Comparison of ENCODE assay signal across 23 cellular contexts in the genomic region with DNA sequence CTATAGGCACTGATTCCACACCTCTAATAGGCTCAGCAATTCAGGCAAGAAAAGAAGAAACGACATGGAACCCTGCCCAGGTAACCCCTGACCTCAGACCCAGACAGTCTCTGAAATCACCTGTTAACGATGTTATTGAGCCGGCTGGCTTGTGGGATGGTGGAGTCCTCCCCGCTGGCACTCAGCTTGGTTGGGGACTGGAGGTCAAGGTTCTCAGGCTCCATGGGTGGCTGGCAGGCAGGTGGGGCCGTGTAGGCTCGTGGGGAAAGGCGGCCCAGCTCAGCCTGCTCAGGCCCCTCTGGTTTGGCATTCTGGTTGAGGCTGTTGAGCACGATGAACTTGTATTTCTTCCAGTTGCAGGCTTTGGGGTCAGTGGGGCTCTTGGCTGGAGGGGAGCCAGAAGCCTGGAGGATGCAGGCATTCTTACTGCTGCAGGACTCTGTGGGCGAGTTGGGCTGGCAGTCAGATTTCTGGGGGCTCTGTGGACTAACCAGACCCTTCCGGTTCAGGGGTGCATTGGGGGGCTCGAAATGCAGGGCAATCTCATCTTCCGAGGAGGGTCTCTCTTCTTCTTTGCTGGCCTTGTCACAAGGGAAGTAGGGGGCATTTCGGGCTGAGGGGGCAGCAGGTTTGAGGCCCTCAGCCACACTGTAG. TPM values are rescaled to one million over a fixed set of nuclear protein-coding genes. Genes with fewer than 3 reads are reported as not detected.
DNase-seq lines count a peak whose midpoint lies in the region; ATAC-seq and TF ChIP-seq lines count a peak whose summit lies in the region.
"Had no signal": no experiment of that assay in that cellular context is flagged by ENCODE, and none has a peak within 500 bp of the region (broad histone marks: within the 10 kb centered on the region; RNA-seq: fewer than 3 reads in every experiment).

No MANE protein-coding gene starts in this region.

- TF ChIP-seq EP300 in gastroesophageal sphincter (IDR thresholded peaks at IDR 0.05): no peak

- H3K79me1 ChIP-seq in IMR-90 (ENCODE audit: low read depth in 1 of 2, low read length in 2 of 2): peaks cover 23 to 26% of the 10 kb centered on the region in 2 experiments

- no peaks in the 10 kb centered on the region for H3K9me3 Mint-ChIP-seq in activated T-cell treated with anti-CD3 and anti-CD28 coated beads, Interleukin-2, amount 50 U/mL, for 24 hours
- H3K9me3 Mint-ChIP-seq: CD8-positive, alpha-beta memory T cell; H9; IgD-negative memory B cell had no signal

- H2BK20ac ChIP-seq in IMR-90 (ENCODE audit: low read depth, low read length): no peak overlapping the region

- BruUV-seq in IMR-90 (replicated peaks; lab: Mats Ljungman, UMichigan) (TSS peak; percentile 88), PC-9 (replicated peaks; lab: Mats Ljungman, UMichigan) (TSS peak; percentile 1)

- H3K9ac ChIP-seq in IMR-90 (ENCODE audit: low read depth, low read length): no peak overlapping the region

- DNase-seq in IMR-90: no peak
- no peak for DNase-seq in PC-9
- peak in 1 of 2 donors; percentile 25 for DNase-seq in gastrocnemius medialis
- DNase-seq in SW 1271 (lab: John Stamatoyannopoulos, UW): no peak
- DNase-seq in NCI-H187 (lab: John Stamatoyannopoulos, UW): no peak
- no peak for DNase-seq in activated T-cell treated with anti-CD3 and anti-CD28 coated beads, Interleukin-2, amount 50 U/mL, for 24 hours
- DNase-seq: C1 segment of cervical spinal cord; CD8-positive, alpha-beta memory T cell; H9; Kasumi-1; MM.1S; NCI-H1092 treated with DMSO at 0.1 percent for 48 hours; NCI-H2081 treated with DMSO at 0.1 percent for 48 hours; NCI-H748 treated with DMSO at 0.1 percent for 48 hours; NK-92 treated with Interleukin-12 subunit alpha and Interleukin-12 subunit beta, amount 100 ng/mL, for 24 hours; OCI-M1; RPMI8226; SJCRH30 had no signal

- no peak overlapping the region for H2AK5ac ChIP-seq in IMR-90 (ENCODE audit: low read depth, low read length)

- peaks cover 79% of the 10 kb centered on the region for H3K36me3 ChIP-seq in IMR-90 (ENCODE audit: control insufficient read depth, insufficient read depth, low read length)
- peaks cover 93% of the 10 kb centered on the region for H3K36me3 ChIP-seq in PC-9 (ENCODE audit: low read depth)
- H3K36me3 ChIP-seq in gastroesophageal sphincter: peaks cover 10 to 100% of the 10 kb centered on the region in 2 donors
- peaks cover 19 to 100% of the 10 kb centered on the region in 2 donors for H3K36me3 ChIP-seq in gastrocnemius medialis
- H3K36me3 ChIP-seq: SJCRH30 had no signal

- H3K9me2 ChIP-seq in PC-9 (ENCODE audit: insufficient read depth): no peaks in the 10 kb centered on the region

- H2AFZ ChIP-seq in IMR-90 (replicated peaks; ENCODE audit: low read length, poor library complexity): no peak overlapping the region
- H2AFZ ChIP-seq in PC-9: no peak overlapping the region

- peaks cover 98% of the 10 kb centered on the region for H3K36me3 Mint-ChIP-seq in activated T-cell treated with anti-CD3 and anti-CD28 coated beads, Interleukin-2, amount 50 U/mL, for 24 hours (ENCODE audit: low read depth)

- TF ChIP-seq CTCF in IMR-90 (conservative IDR thresholded peaks at IDR 0.05; ENCODE audit: low read depth, low read length): no peak
- no peak for TF ChIP-seq CTCF in PC-9 (conservative IDR thresholded peaks at IDR 0.05)
- no peak for TF ChIP-seq CTCF in gastroesophageal sphincter (IDR thresholded peaks at IDR 0.05)
- TF ChIP-seq CTCF in gastrocnemius medialis (IDR thresholded peaks at IDR 0.05 in 4 of 5, conservative IDR thresholded peaks at IDR 0.05 in 1 of 5): no peak

- no peaks in the 10 kb centered on the region for H3K4me1 Mint-ChIP-seq in activated T-cell treated with anti-CD3 and anti-CD28 coated beads, Interleukin-2, amount 50 U/mL, for 24 hours (ENCODE audit: low read depth)
- H3K4me1 Mint-ChIP-seq: CD8-positive, alpha-beta memory T cell; H9; IgD-negative memory B cell had no signal

- no peak overlapping the region for H3K23ac ChIP-seq in IMR-90 (ENCODE audit: low read depth, low read length)

- H3K79me2 ChIP-seq in PC-9 (ENCODE audit: low read depth): peaks cover 17% of the 10 kb centered on the region

- H4K20me1 ChIP-seq in IMR-90 (ENCODE audit: insufficient read depth, low read length) (peaks cover 11% of the 10 kb centered on the region), PC-9 (ENCODE audit: insufficient read depth) (peaks cover 18% of the 10 kb centered on the region)

- no peak overlapping the region for H2AK9ac ChIP-seq in IMR-90 (replicated peaks; ENCODE audit: low read depth, low read length, poor library complexity)

- POLR2A ChIA-PET in IMR-90 (lab: Charles Lee; ENCODE audit: unreplicated experiment) (no interaction called here), PC-9 (lab: Charles Lee; ENCODE audit: unreplicated experiment) (no interaction called here)

- no peak overlapping the region for H3K27ac Mint-ChIP-seq in activated T-cell treated with anti-CD3 and anti-CD28 coated beads, Interleukin-2, amount 50 U/mL, for 24 hours
- H3K27ac Mint-ChIP-seq: IgD-negative memory B cell had no signal

- dilution Hi-C loops in IMR-90 (cut with HindIII; ENCODE audit: low sequenced_read_pairs, unreplicated experiment): loop anchor here (25.0 kb wide), 1 partner anchor 583 kb away; no protein-coding TSS in a partner anchor

- CTCF ChIA-PET in IMR-90 (lab: Yijun Ruan, JAX) (no interaction called here), PC-9 (lab: Charles Lee) (no interaction called here)

- H3K4me1 ChIP-seq in IMR-90 (ENCODE audit: control insufficient read depth, insufficient read depth, low read length): no peaks in the 10 kb centered on the region
- H3K4me1 ChIP-seq in PC-9 (replicated peaks; ENCODE audit: insufficient read depth): no peaks in the 10 kb centered on the region
- H3K4me1 ChIP-seq in gastroesophageal sphincter: peaks cover 0 to 16% (median 0%) of the 10 kb centered on the region in 3 donors
- H3K4me1 ChIP-seq in gastrocnemius medialis: peaks cover 26 to 53% of the 10 kb centered on the region in 2 donors
- H3K4me1 ChIP-seq: SJCRH30 had no signal

- no peaks in the 10 kb centered on the region for H3K27me3 Mint-ChIP-seq in activated T-cell treated with anti-CD3 and anti-CD28 coated beads, Interleukin-2, amount 50 U/mL, for 24 hours
- H3K27me3 Mint-ChIP-seq: CD8-positive, alpha-beta memory T cell; IgD-negative memory B cell had no signal

- no peak overlapping the region for H3K4me3 Mint-ChIP-seq in activated T-cell treated with anti-CD3 and anti-CD28 coated beads, Interleukin-2, amount 50 U/mL, for 24 hours
- H3K4me3 Mint-ChIP-seq: CD8-positive, alpha-beta memory T cell; H9 had no signal

- intact Hi-C loops in IMR-90 (cut with micrococcal nuclease): no loop called here
- intact Hi-C loops in PC-9 (cut with micrococcal nuclease; ENCODE audit: unreplicated experiment): no loop called here
- intact Hi-C loops in gastrocnemius medialis (cut with DNase I; ENCODE audit: low total_unique reads): no loop called here

- no peak overlapping the region for H4K5ac ChIP-seq in IMR-90 (ENCODE audit: low read depth, low read length)

- H3K9me3 ChIP-seq in IMR-90 (ENCODE audit: control insufficient read depth, insufficient read depth, low read length) (no peaks in the 10 kb centered on the region), PC-9 (ENCODE audit: insufficient read depth, low read depth) (no peaks in the 10 kb centered on the region), gastroesophageal sphincter (no peaks in the 10 kb centered on the region), gastrocnemius medialis (no peaks in the 10 kb centered on the region)
- H3K9me3 ChIP-seq: SJCRH30 had no signal

- WGBS in IMR-90 (ENCODE audit: extremely low coverage in 2 of 2, insufficient read length in 1 of 2), 2 experiments: 87% methylated on average over 5 of the region's 13 CpGs; no CpG with 5 or more reads in 1 of the 2 experiments
- 93 to 100% methylated on average over 1 to 2 of the region's 13 CpGs for WGBS in gastroesophageal sphincter (ENCODE audit: low coverage in 1 of 2), 2 donors

- no peak overlapping the region for H3K4me3 ChIP-seq in IMR-90 (ENCODE audit: insufficient read depth, low read depth, low read length)
- no peak overlapping the region for H3K4me3 ChIP-seq in PC-9
- no peak overlapping the region for H3K4me3 ChIP-seq in gastroesophageal sphincter
- H3K4me3 ChIP-seq in gastrocnemius medialis: no peak overlapping the region
- H3K4me3 ChIP-seq: SJCRH30 had no signal

- H3K27me3 ChIP-seq in IMR-90 (ENCODE audit: control insufficient read depth, insufficient read depth, low read length): no peaks in the 10 kb centered on the region
- no peaks in the 10 kb centered on the region for H3K27me3 ChIP-seq in PC-9 (ENCODE audit: insufficient read depth, low read depth)
- no peaks in the 10 kb centered on the region for H3K27me3 ChIP-seq in gastroesophageal sphincter
- no peaks in the 10 kb centered on the region for H3K27me3 ChIP-seq in gastrocnemius medialis
- H3K27me3 ChIP-seq: SJCRH30 had no signal

- no peak overlapping the region for H3K4me2 ChIP-seq in IMR-90 (ENCODE audit: low read depth, low read length)
- no peak overlapping the region for H3K4me2 ChIP-seq in PC-9

- H2BK120ac ChIP-seq in IMR-90 (ENCODE audit: low read depth, low read length): no peak overlapping the region

- peaks cover 10% of the 10 kb centered on the region for H3K9me1 ChIP-seq in IMR-90 (ENCODE audit: insufficient read depth, low read length)

- TF ChIP-seq RAD21 in IMR-90 (IDR thresholded peaks at IDR 0.05; ENCODE audit: low read length): no peak

- H4K8ac ChIP-seq in IMR-90 (ENCODE audit: low read depth in 2 of 2, low read length in 2 of 2): no peak overlapping the region

- no peak overlapping the region for H4K91ac ChIP-seq in IMR-90 (ENCODE audit: insufficient read depth, low read depth, low read length)

- H3K18ac ChIP-seq in IMR-90 (ENCODE audit: low read depth, low read length): no peak overlapping the region

- H3F3A ChIP-seq in PC-9 (ENCODE audit: insufficient read depth, low read depth): peaks cover 11% of the 10 kb centered on the region; the same call in 1 of the 2 replicates

- no peak overlapping the region for H3K4ac ChIP-seq in IMR-90 (ENCODE audit: low read depth, low read length)

- H2BK15ac ChIP-seq in IMR-90 (ENCODE audit: low read depth, low read length): no peak overlapping the region

- H2BK5ac ChIP-seq in IMR-90 (ENCODE audit: low read depth, low read length, poor library complexity, severe bottlenecking): no peak overlapping the region

- H3K27ac ChIP-seq in IMR-90 (ENCODE audit: insufficient read depth, low read length) (no peak overlapping the region), PC-9 (no peak overlapping the region), gastroesophageal sphincter (no peak overlapping the region), gastrocnemius medialis (peak overlapping the region; percentile 73 to 100 (median 96))
- H3K27ac ChIP-seq: HL-60, SJCRH30 had no signal

- no peak overlapping the region for H3K56ac ChIP-seq in IMR-90 (ENCODE audit: extremely low read depth, insufficient read depth, low read length)

- in situ Hi-C loops in IMR-90 (cut with MboI; ENCODE audit: low sequenced_read_pairs): loop anchor here (25.0 kb wide), 4 partner anchors 683 to 1033 kb away; no protein-coding TSS in a partner anchor
- in situ Hi-C loops in gastrocnemius medialis (cut with MboI; ENCODE audit: low sequenced_read_pairs in 4 of 4): loop anchor here (25.0 kb wide), 8 partner anchors 483 to 1058 kb away; no protein-coding TSS in a partner anchor

- no peak for ATAC-seq in IMR-90 (ENCODE audit: low read depth)
- ATAC-seq in gastroesophageal sphincter: peak; percentile 9
- ATAC-seq in gastrocnemius medialis: no peak

- TF ChIP-seq POLR2A in IMR-90 (IDR thresholded peaks at IDR 0.05; ENCODE audit: low read depth, low read length) (no peak), gastroesophageal sphincter (IDR thresholded peaks at IDR 0.05) (no peak), gastrocnemius medialis (IDR thresholded peaks at IDR 0.05) (no peak)

- no peak overlapping the region for H3K14ac ChIP-seq in IMR-90 (replicated peaks; ENCODE audit: low read depth, low read length)

RNA-seq across cellular contexts. Expression of gene BCL6, which starts 16.2 kb away (rescaled TPM):
- total RNA-seq in IMR-90 (2012; rRNA removed) (21.4 and 22.6 TPM in 2 replicates), PC-9 (2021) (37.1 and 42.2 TPM in 2 replicates), gastroesophageal sphincter (100 to 1,000 TPM in 3 of 4 donors, 10 to 100 TPM in 1; 60.0 to 146 (median 115) TPM), gastrocnemius medialis (100 to 1,000 TPM; 223 to 363 (median 292) TPM)
- polyA plus RNA-seq in IMR-90 (2012; rRNA removed): 19.7 and 20.4 TPM in 2 replicates
- polyA plus RNA-seq in IMR-90 (2012; cell fraction: cytosol; rRNA removed): 10.4 and 12.0 TPM in 2 replicates
- 66.2 and 89.5 TPM in 2 replicates for polyA plus RNA-seq in IMR-90 (2012; cell fraction: nucleus; rRNA removed; ENCODE audit: low replicate concordance)

RNA-seq across cellular contexts. Expression of gene RTP2, which starts 26.7 kb away (rescaled TPM):
- not detected in 2 replicates for total RNA-seq in IMR-90 (2012; rRNA removed)
- not detected in 2 replicates for polyA plus RNA-seq in IMR-90 (2012; rRNA removed)
- polyA plus RNA-seq in IMR-90 (2012; cell fraction: cytosol; rRNA removed): not detected in 2 replicates
- not detected in 2 replicates for polyA plus RNA-seq in IMR-90 (2012; cell fraction: nucleus; rRNA removed; ENCODE audit: low replicate concordance)
- not detected in 2 replicates for total RNA-seq in PC-9 (2021)
- total RNA-seq in gastroesophageal sphincter: not detected
- 1 to 10 TPM in 3 of 4 donors, not detected in 1; 1.9 to 3.1 (median 2.3) TPM for total RNA-seq in gastrocnemius medialis
- total RNA-seq: CD8-positive, alpha-beta memory T cell; H9; HT1080; NCI-H460; SJCRH30 had no signal
- polyA plus RNA-seq: CD8-positive, alpha-beta memory T cell; IgD-negative memory B cell had no signal

RNA-seq across cellular contexts. Expression of gene SST, which starts 58.9 kb away (rescaled TPM):
- total RNA-seq in IMR-90 (2012; rRNA removed): not detected in 2 replicates
- not detected in 2 replicates for polyA plus RNA-seq in IMR-90 (2012; rRNA removed)
- not detected in 2 replicates for polyA plus RNA-seq in IMR-90 (2012; cell fraction: cytosol; rRNA removed)
- not detected in 2 replicates for polyA plus RNA-seq in IMR-90 (2012; cell fraction: nucleus; rRNA removed; ENCODE audit: low replicate concordance)
- not detected in 2 replicates for total RNA-seq in PC-9 (2021)
- total RNA-seq in gastroesophageal sphincter: 1 to 10 TPM in 2 of 4 donors, under 1 TPM in 1, not detected in 1; 0.81 to 2.2 (median 1.2) TPM
- total RNA-seq in gastrocnemius medialis: not detected
- total RNA-seq: CD8-positive, alpha-beta memory T cell; H9; HT1080; NCI-H460; SJCRH30 had no signal
- polyA plus RNA-seq: CD8-positive, alpha-beta memory T cell; IgD-negative memory B cell had no signal

Comparison
In these comparisons a context has a peak if more than half of its experiments do, and no peak if none do; other contexts are left out.
1. H3K27ac ChIP-seq: peak in gastrocnemius medialis (4 of 4); none in IMR-90 (single experiment), PC-9 (single experiment) and gastroesophageal sphincter (0 of 4).